ENCODE assay signal across 25 cellular contexts in the genomic region with DNA sequence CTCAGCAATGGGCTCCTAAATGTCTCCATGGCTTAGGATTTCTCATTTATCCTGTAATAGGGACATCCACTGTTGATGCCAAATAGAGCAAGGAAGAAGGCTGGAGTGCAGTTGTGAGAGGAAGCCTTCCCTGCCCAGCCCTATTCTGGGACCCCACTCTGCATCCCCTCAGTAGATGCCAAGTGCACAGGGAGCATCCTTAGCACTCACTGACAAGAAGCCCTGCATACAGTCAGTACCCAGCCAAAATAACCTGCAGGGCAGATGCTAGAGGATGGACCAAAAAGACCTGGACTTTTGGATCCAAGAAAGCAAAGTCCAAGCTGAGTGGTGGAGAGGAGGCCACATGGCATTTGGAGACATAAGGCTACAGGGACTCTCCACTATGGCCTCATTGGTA.
"Had no signal": no experiment of that assay in that cellular context is flagged by ENCODE, and none has a peak within 500 bp of the region (broad histone marks: within the 10 kb centered on the region; RNA-seq: fewer than 3 reads in every experiment).

No MANE protein-coding gene starts in this region.

- H3K4me1 Mint-ChIP-seq: naive B cell; neural crest cell; stimulated activated effector memory CD8-positive, alpha-beta T cell treated with anti-CD3 and anti-CD28 coated beads, Interleukin-12 subunit alpha, Interleukin-12 subunit beta, amount 100 ng/mL, for 72 hours; stimulated activated naive B cell treated with anti-CD40 and anti-IgM and Interleukin-4, amounts not matched to agents 10 μg/mL and 1 μg/mL and 100 μg/mL, for 72 hours had no signal

- H3K36me3 ChIP-seq: neutrophil, pancreas, prostate gland, right lobe of liver, sigmoid colon, stomach, tibial artery, transverse colon, upper lobe of left lung had no signal

- H3K9me3 ChIP-seq: neutrophil, pancreas, prostate gland, right lobe of liver, sigmoid colon, stomach, tibial artery, transverse colon, upper lobe of left lung had no signal

- H3K4me3 Mint-ChIP-seq: naive thymus-derived CD8-positive, alpha-beta T cell; natural killer cell treated with Interleukin-12 subunit alpha and Interleukin-12 subunit beta and Interleukin-15 and Interleukin-18, amount 100 ng/mL, for 72 hours; nephron progenitor cell; neural crest cell; stimulated activated effector memory CD8-positive, alpha-beta T cell treated with anti-CD3 and anti-CD28 coated beads, Interleukin-12 subunit alpha, Interleukin-12 subunit beta, amount 100 ng/mL, for 72 hours; stimulated activated naive B cell treated with anti-CD40 and anti-IgM and Interleukin-4, amounts not matched to agents 10 μg/mL and 1 μg/mL and 100 μg/mL, for 72 hours; stimulated activated naive CD8-positive, alpha-beta T cell treated with anti-CD3 and anti-CD28 coated beads, Interleukin-15, Interleukin-2, amounts not matched to agents 100 ng/mL and 50 ng/mL, for 24 hours had no signal

- H3K4me1 ChIP-seq: pancreas, prostate gland, right lobe of liver, sigmoid colon, stomach, tibial artery, transverse colon, upper lobe of left lung had no signal

- DNase-seq: naive B cell; naive thymus-derived CD8-positive, alpha-beta T cell; nephron progenitor cell; nucleus accumbens; pancreas; right cardiac atrium; right lobe of liver; sigmoid colon; small intestine; stimulated activated CD4-positive, alpha-beta T cell treated with anti-CD3 and anti-CD28 coated beads, Interleukin-15, amount 100 ng/mL, for 24 hours; stimulated activated CD4-positive, alpha-beta T cell treated with anti-CD3 and anti-CD28 coated beads, Interleukin-2, amount 100 ng/mL, for 24 hours; stimulated activated CD4-positive, alpha-beta T cell treated with anti-CD3 and anti-CD28 coated beads, Interleukin-2, amount 100 ng/mL, for 48 hours; stimulated activated CD4-positive, alpha-beta T cell treated with anti-CD3 and anti-CD28 coated beads, Interleukin-4, amount 100 ng/mL, for 24 hours; stimulated activated naive B cell treated with anti-CD40 and anti-IgM and Interleukin-4, amounts not matched to agents 10 μg/mL and 1 μg/mL and 100 μg/mL, for 72 hours; stimulated activated naive CD4-positive, alpha-beta T cell treated with Interleukin-2 at 50 U/mL for 16 hours; stomach; tibial artery; transverse colon; upper lobe of left lung had no signal

- H3K27me3 ChIP-seq: right lobe of liver, sigmoid colon, transverse colon, upper lobe of left lung had no signal

- ATAC-seq: naive thymus-derived CD8-positive, alpha-beta T cell; natural killer cell treated with Interleukin-12 subunit alpha and Interleukin-12 subunit beta and Interleukin-15 and Interleukin-18, amount 100 ng/mL, for 72 hours; pancreas; right cardiac atrium; right lobe of liver; stimulated activated naive B cell treated with anti-CD40 and anti-IgM and Interleukin-4, amounts not matched to agents 10 μg/mL and 1 μg/mL and 100 μg/mL, for 72 hours had no signal

- H3K4me3 ChIP-seq: pancreas, prostate gland, right lobe of liver, sigmoid colon, stomach, tibial artery, transverse colon, upper lobe of left lung had no signal

- H3K9me3 Mint-ChIP-seq: naive B cell; naive thymus-derived CD8-positive, alpha-beta T cell; natural killer cell treated with Interleukin-12 subunit alpha and Interleukin-12 subunit beta and Interleukin-15 and Interleukin-18, amount 100 ng/mL, for 72 hours; nephron progenitor cell; neural crest cell; stimulated activated effector memory CD8-positive, alpha-beta T cell treated with anti-CD3 and anti-CD28 coated beads, Interleukin-12 subunit alpha, Interleukin-12 subunit beta, amount 100 ng/mL, for 72 hours; stimulated activated naive B cell treated with anti-CD40 and anti-IgM and Interleukin-4, amounts not matched to agents 10 μg/mL and 1 μg/mL and 100 μg/mL, for 72 hours; stimulated activated naive CD8-positive, alpha-beta T cell treated with anti-CD3 and anti-CD28 coated beads, Interleukin-15, Interleukin-2, amounts not matched to agents 100 ng/mL and 50 ng/mL, for 24 hours had no signal

- H3K27ac ChIP-seq: pancreas, prostate gland, right lobe of liver, sigmoid colon, stomach, tibial artery, transverse colon, upper lobe of left lung had no signal

- H3K36me3 Mint-ChIP-seq: naive B cell; natural killer cell treated with Interleukin-12 subunit alpha and Interleukin-12 subunit beta and Interleukin-15 and Interleukin-18, amount 100 ng/mL, for 72 hours; stimulated activated effector memory CD8-positive, alpha-beta T cell treated with anti-CD3 and anti-CD28 coated beads, Interleukin-12 subunit alpha, Interleukin-12 subunit beta, amount 100 ng/mL, for 72 hours; stimulated activated naive B cell treated with anti-CD40 and anti-IgM and Interleukin-4, amounts not matched to agents 10 μg/mL and 1 μg/mL and 100 μg/mL, for 72 hours had no signal

- H3K27ac Mint-ChIP-seq: naive B cell; natural killer cell treated with Interleukin-12 subunit alpha and Interleukin-12 subunit beta and Interleukin-15 and Interleukin-18, amount 100 ng/mL, for 72 hours; nephron progenitor cell; stimulated activated effector memory CD8-positive, alpha-beta T cell treated with anti-CD3 and anti-CD28 coated beads, Interleukin-12 subunit alpha, Interleukin-12 subunit beta, amount 100 ng/mL, for 72 hours; stimulated activated naive B cell treated with anti-CD40 and anti-IgM and Interleukin-4, amounts not matched to agents 10 μg/mL and 1 μg/mL and 100 μg/mL, for 72 hours; stimulated activated naive CD8-positive, alpha-beta T cell treated with anti-CD3 and anti-CD28 coated beads, Interleukin-15, Interleukin-2, amounts not matched to agents 100 ng/mL and 50 ng/mL, for 24 hours had no signal
